9 cellular contexts compared by ENCODE assay signal in genomic region chr19:2253106-2254051, GRCh38. TPM values are rescaled to one million over a fixed set of nuclear protein-coding genes. Genes with fewer than 3 reads are reported as not detected.
A peak's percentile ranks its signal among the peaks of the same experiment; 100 is the strongest.
DNase-seq lines count a peak whose midpoint lies in the region; ATAC-seq, FAIRE-seq and TF ChIP-seq lines count a peak whose summit lies in the region.
"Had no signal": no experiment of that assay in that cellular context is flagged by ENCODE, and none has a peak within 500 bp of the region (broad histone marks: within the 10 kb centered on the region; RNA-seq: fewer than 3 reads in every experiment).

No MANE protein-coding gene starts in this region.

- peak; percentile 21 for ATAC-seq in stimulated activated memory B cell treated with anti-CD40 and anti-IgM and Interleukin-4, amounts not matched to agents 10 μg/mL and 1 μg/mL and 100 μg/mL, for 72 hours
- no peak for ATAC-seq in GM21619 (IDR thresholded peaks at IDR 0.05; ENCODE audit: unreplicated experiment)

- WGBS in H1 (ENCODE audit: extremely low coverage in 1 of 2, insufficient coverage in 1 of 2, insufficient read length in 1 of 2, insufficient replicate concordance in 2 of 2, low coverage in 1 of 2, low lambda C conversion rate in 2 of 2, missing lambda C conversion rate in 1 of 2), 2 experiments = 9% methylated on average over 73 of the region's 76 CpGs; no CpG with 5 or more reads in 1 of the 2 experiments

- H3K9ac ChIP-seq in H1 (replicated peaks in 1 of 4; ENCODE audit: extremely low read depth in 1 of 4, low read depth in 3 of 4, low read length in 3 of 4) = no peak overlapping the region; a peak in 2 of 7 replicates

- H3K9me3 ChIP-seq in WERI-Rb-1 (ENCODE audit: severe bottlenecking) = no peaks in the 10 kb centered on the region
- H3K9me3 ChIP-seq in H1 (ENCODE audit: insufficient read depth in 2 of 2, low read depth in 1 of 2, low read length in 1 of 2) = no peaks in the 10 kb centered on the region; a peak in 1 of 4 replicates

- peaks cover 67% of the 10 kb centered on the region for H3K4me1 Mint-ChIP-seq in stimulated activated memory B cell treated with anti-CD40 and anti-IgM and Interleukin-4, amounts not matched to agents 10 μg/mL and 1 μg/mL and 100 μg/mL, for 72 hours

- CTCF ChIA-PET in H1 (lab: Charles Lee; ENCODE audit: partially characterized antibody) = interaction anchor here (0.5 to 5.9 kb wide), 29 partner anchors 8 to 1124 kb away, joined by 3 to 42 read pairs (median 5); partner anchors contain the start of gene PLEKHJ1

- H3K27me3 Mint-ChIP-seq in stimulated activated memory B cell treated with anti-CD40 and anti-IgM and Interleukin-4, amounts not matched to agents 10 μg/mL and 1 μg/mL and 100 μg/mL, for 72 hours = peaks cover 24% of the 10 kb centered on the region

- no peaks in the 10 kb centered on the region for H3K79me1 ChIP-seq in H1 (ENCODE audit: low read depth, low read length)

- no peak for TF ChIP-seq EP300 in H1 (IDR thresholded peaks at IDR 0.05; ENCODE audit: borderline replicate concordance in 1 of 2, low read depth in 2 of 2, low read length in 2 of 2)

- peaks cover 0 to 4% (median 2%) of the 10 kb centered on the region in 4 experiments; a peak in 5 of 7 replicates for H3K4me1 ChIP-seq in H1 (replicated peaks in 1 of 4; ENCODE audit: control insufficient read depth in 3 of 4, insufficient read depth in 4 of 4, low read length in 3 of 4)

- no peak overlapping the region for H2BK20ac ChIP-seq in H1 (ENCODE audit: low read length)

- H3K27ac Mint-ChIP-seq in stimulated activated memory B cell treated with anti-CD40 and anti-IgM and Interleukin-4, amounts not matched to agents 10 μg/mL and 1 μg/mL and 100 μg/mL, for 72 hours = peak overlapping the region; percentile 75

- TF ChIP-seq CTCF in WERI-Rb-1 (IDR thresholded peaks at IDR 0.05; ENCODE audit: low read depth, low read length) (peak; percentile 52), H1 (IDR thresholded peaks at IDR 0.05; ENCODE audit: control extremely low read depth in 1 of 3, insufficient read depth in 1 of 3, low read depth in 1 of 3, low read length in 3 of 3) (peak; percentile 50 to 59 (median 54))

- H3K4me2 ChIP-seq in H1 (ENCODE audit: insufficient read depth in 1 of 2, low read depth in 2 of 2, low read length in 2 of 2) = peak overlapping the region; percentile 74 to 96

- POLR2A ChIA-PET in H1 (lab: Charles Lee; ENCODE audit: partially characterized antibody) = interaction anchor here (0.9 to 18.7 kb wide), 15 partner anchors 12 to 154 kb away, joined by 3 to 330 read pairs (median 4); partner anchors contain the start of genes LSM7, PLEKHJ1, SF3A2 and SPPL2B

- no peak overlapping the region for H2AK5ac ChIP-seq in H1 (ENCODE audit: low read depth, low read length)

- H3K79me2 ChIP-seq in H1 (ENCODE audit: control insufficient read depth in 1 of 2, insufficient read depth in 2 of 2, low read length in 2 of 2) = no peaks in the 10 kb centered on the region

- H3K27me3 ChIP-seq in WERI-Rb-1 (ENCODE audit: insufficient read depth, low read depth, severe bottlenecking) = no peaks in the 10 kb centered on the region
- peaks cover 0 to 23% (median 12%) of the 10 kb centered on the region in 4 experiments; a peak in 6 of 7 replicates for H3K27me3 ChIP-seq in H1 (replicated peaks in 1 of 4; ENCODE audit: control insufficient read depth in 3 of 4, extremely low read depth in 1 of 4, insufficient read depth in 3 of 4, low read length in 3 of 4)

- TF ChIP-seq POLR2A in H1 (IDR thresholded peaks at IDR 0.05; ENCODE audit: control extremely low read depth in 1 of 2, low read depth in 2 of 2, low read length in 2 of 2) = no peak

- H3K18ac ChIP-seq in H1 (ENCODE audit: extremely low read depth, low read length) = peak overlapping the region; percentile 60; the same call in 1 of the 2 replicates

- H2BK5ac ChIP-seq in H1 (ENCODE audit: low read depth, low read length) = no peak overlapping the region

- H4K5ac ChIP-seq in H1 (ENCODE audit: insufficient read length, low read depth, low read length) = no peak overlapping the region

- no peak for FAIRE-seq in H1 (lab: Jason Lieb, UNC)

- H4K91ac ChIP-seq in H1 (replicated peaks; ENCODE audit: insufficient read length, low read length) = peak overlapping the region; percentile 74

- H2BK12ac ChIP-seq in H1 (ENCODE audit: low read depth, low read length) = no peak overlapping the region

- H3K36me3 ChIP-seq in WERI-Rb-1 = peaks cover 30% of the 10 kb centered on the region
- no peaks in the 10 kb centered on the region; a peak in 2 of 8 replicates for H3K36me3 ChIP-seq in H1 (ENCODE audit: control insufficient read depth in 2 of 4, insufficient read depth in 4 of 4, low read length in 3 of 4)

- peaks cover 6% of the 10 kb centered on the region for H3K36me3 Mint-ChIP-seq in stimulated activated memory B cell treated with anti-CD40 and anti-IgM and Interleukin-4, amounts not matched to agents 10 μg/mL and 1 μg/mL and 100 μg/mL, for 72 hours

- no peak overlapping the region for H2BK15ac ChIP-seq in H1 (ENCODE audit: low read length)

- H3K27ac ChIP-seq in WERI-Rb-1 (no peak overlapping the region), H1 (ENCODE audit: low read depth, low read length) (no peak overlapping the region)

- H4K20me1 ChIP-seq in H1 (replicated peaks in 1 of 2; ENCODE audit: control insufficient read depth in 1 of 2, insufficient read depth in 2 of 2, low read length in 2 of 2) = peaks cover 2 to 6% of the 10 kb centered on the region in 2 experiments

- DNase-seq in NCI-H1092 treated with DMSO at 0.1 percent for 48 hours (lab: John Stamatoyannopoulos, UW) (peak; percentile 12), NCI-H1092 (lab: John Stamatoyannopoulos, UW) (no peak), WERI-Rb-1 (no peak), H1 (ENCODE audit: low read depth in 1 of 2, low spot score in 2 of 2) (peak in 1 of 2 experiments; percentile 84), SHP77 treated with DMSO at 0.1 percent for 48 hours (lab: John Stamatoyannopoulos, UW) (no peak), NCI-H187 treated with DMSO at 0.1 percent for 48 hours (lab: John Stamatoyannopoulos, UW) (no peak)
- DNase-seq: NCI-H345 had no signal

- H3K23ac ChIP-seq in H1 (ENCODE audit: insufficient read length) = no peak overlapping the region

- peak overlapping the region; percentile 67 for H3K4me3 Mint-ChIP-seq in stimulated activated memory B cell treated with anti-CD40 and anti-IgM and Interleukin-4, amounts not matched to agents 10 μg/mL and 1 μg/mL and 100 μg/mL, for 72 hours

- H3K23me2 ChIP-seq in H1 (ENCODE audit: low read depth, low read length) = peaks cover 12% of the 10 kb centered on the region; the same call in 1 of the 2 replicates

- H2AFZ ChIP-seq in H1 (ENCODE audit: low read length) = peak overlapping the region; percentile 55; the same call in 1 of the 2 replicates

- H3K4ac ChIP-seq in H1 (replicated peaks; ENCODE audit: insufficient read length, low read depth, low read length) = peak overlapping the region; percentile 23

- no peak overlapping the region for H4K8ac ChIP-seq in H1 (ENCODE audit: extremely low read depth, insufficient read depth, low read length)

- H3K4me3 ChIP-seq in WERI-Rb-1 (ENCODE audit: low read depth, low read length) = no peak overlapping the region
- peak overlapping the region; percentile 35 to 65 (median 47) for H3K4me3 ChIP-seq in H1 (ENCODE audit: extremely low read depth in 1 of 4, insufficient read depth in 2 of 4, low read depth in 3 of 4, low read length in 4 of 4)

- no peak overlapping the region for H3K14ac ChIP-seq in H1 (ENCODE audit: insufficient read length)

- peak; percentile 30 to 50; a peak in 3 of 4 replicates for TF ChIP-seq RAD21 in H1 (IDR thresholded peaks at IDR 0.05 in 1 of 2, conservative IDR thresholded peaks at IDR 0.05 in 1 of 2; ENCODE audit: low read depth in 2 of 2, low read length in 2 of 2)

- no peak overlapping the region for H2BK120ac ChIP-seq in H1 (replicated peaks; ENCODE audit: low read depth, low read length)

- no peaks in the 10 kb centered on the region for H3K9me3 Mint-ChIP-seq in stimulated activated memory B cell treated with anti-CD40 and anti-IgM and Interleukin-4, amounts not matched to agents 10 μg/mL and 1 μg/mL and 100 μg/mL, for 72 hours

- no peak overlapping the region for H3K56ac ChIP-seq in H1 (replicated peaks; ENCODE audit: insufficient read length, low read depth, low read length)

RNA-seq across cellular contexts. Expression of gene JSRP1, which starts 2.8 kb away (rescaled TPM):
- total RNA-seq in H1 (2021; fragmentation: NEBNext Ultra II Directional; extraction: Animal tissue kit (Norgen Biotek cat#: 25700)) = 0.56 and 1.7 TPM in 2 replicates
- 0.24 and 0.53 TPM in 2 replicates for polyA plus RNA-seq in H1 (2011; rRNA removed)
- 0.41 TPM for polyA plus RNA-seq in H1 (2011; cell fraction: cytosol; rRNA removed)
- polyA plus RNA-seq in H1 (2011; cell fraction: nucleus; rRNA removed) = 0.10 TPM
- 0.40 to 2.0 TPM (median 1.1 TPM) in 3 of 4 replicates, not detected in the other for polyA plus RNA-seq in H1 (2012, experiment 1 of 2)
- polyA plus RNA-seq in H1 (2012, experiment 2 of 2) = not detected
- polyA plus RNA-seq in H1 (2013, experiment 1 of 2) = 0.83 TPM
- polyA plus RNA-seq in H1 (2013, experiment 2 of 2) = 0.96 TPM
- polyA minus RNA-seq in H1 (2011; rRNA and poly(A)+ RNA removed) = not detected in 2 replicates
- not detected for polyA minus RNA-seq in H1 (2011; cell fraction: cytosol; rRNA and poly(A)+ RNA removed)
- not detected for polyA minus RNA-seq in H1 (2011; cell fraction: nucleus; rRNA and poly(A)+ RNA removed)

RNA-seq across cellular contexts. Expression of gene AMH, which starts 4.3 kb away (rescaled TPM):
- total RNA-seq in H1 (2021; fragmentation: NEBNext Ultra II Directional; extraction: Animal tissue kit (Norgen Biotek cat#: 25700)) = 13.0 and 15.4 TPM in 2 replicates
- 10.5 and 19.3 TPM in 2 replicates for polyA plus RNA-seq in H1 (2011; rRNA removed)
- 10.1 TPM for polyA plus RNA-seq in H1 (2011; cell fraction: cytosol; rRNA removed)
- polyA plus RNA-seq in H1 (2011; cell fraction: nucleus; rRNA removed) = 104 TPM
- polyA plus RNA-seq in H1 (2012, experiment 1 of 2) = 12.7 to 23.7 TPM (median 18.4 TPM) in 4 replicates
- 9.0 TPM for polyA plus RNA-seq in H1 (2012, experiment 2 of 2)
- 6.7 TPM for polyA plus RNA-seq in H1 (2013, experiment 1 of 2)
- 5.6 TPM for polyA plus RNA-seq in H1 (2013, experiment 2 of 2)
- polyA minus RNA-seq in H1 (2011; rRNA and poly(A)+ RNA removed) = 0.46 and 0.63 TPM in 2 replicates
- polyA minus RNA-seq in H1 (2011; cell fraction: cytosol; rRNA and poly(A)+ RNA removed) = 3.1 TPM
- 13.1 TPM for polyA minus RNA-seq in H1 (2011; cell fraction: nucleus; rRNA and poly(A)+ RNA removed)

RNA-seq across cellular contexts. Expression of gene SF3A2, which starts 16.8 kb away (rescaled TPM):
- 142 and 146 TPM in 2 replicates for total RNA-seq in H1 (2021; fragmentation: NEBNext Ultra II Directional; extraction: Animal tissue kit (Norgen Biotek cat#: 25700))
- 15.3 and 31.2 TPM in 2 replicates for polyA plus RNA-seq in H1 (2011; rRNA removed)
- polyA plus RNA-seq in H1 (2011; cell fraction: cytosol; rRNA removed) = 22.1 TPM
- 171 TPM for polyA plus RNA-seq in H1 (2011; cell fraction: nucleus; rRNA removed)
- 97.0 to 157 TPM (median 147 TPM) in 4 replicates for polyA plus RNA-seq in H1 (2012, experiment 1 of 2)
- 117 TPM for polyA plus RNA-seq in H1 (2012, experiment 2 of 2)
- 109 TPM for polyA plus RNA-seq in H1 (2013, experiment 1 of 2)
- polyA plus RNA-seq in H1 (2013, experiment 2 of 2) = 101 TPM
- polyA minus RNA-seq in H1 (2011; rRNA and poly(A)+ RNA removed) = 18.4 and 22.8 TPM in 2 replicates
- 64.4 TPM for polyA minus RNA-seq in H1 (2011; cell fraction: cytosol; rRNA and poly(A)+ RNA removed)
- polyA minus RNA-seq in H1 (2011; cell fraction: nucleus; rRNA and poly(A)+ RNA removed) = 112 TPM

RNA-seq across cellular contexts. Expression of gene PLEKHJ1, which starts 17.2 kb away (rescaled TPM):
- total RNA-seq in H1 (2021; fragmentation: NEBNext Ultra II Directional; extraction: Animal tissue kit (Norgen Biotek cat#: 25700)) = 135 TPM in 2 replicates
- polyA plus RNA-seq in H1 (2011; rRNA removed) = 187 and 235 TPM in 2 replicates
- polyA plus RNA-seq in H1 (2011; cell fraction: cytosol; rRNA removed) = 217 TPM
- 175 TPM for polyA plus RNA-seq in H1 (2011; cell fraction: nucleus; rRNA removed)
- 118 to 165 TPM (median 146 TPM) in 4 replicates for polyA plus RNA-seq in H1 (2012, experiment 1 of 2)
- polyA plus RNA-seq in H1 (2012, experiment 2 of 2) = 185 TPM
- 108 TPM for polyA plus RNA-seq in H1 (2013, experiment 1 of 2)
- 117 TPM for polyA plus RNA-seq in H1 (2013, experiment 2 of 2)
- 29.0 and 35.2 TPM in 2 replicates for polyA minus RNA-seq in H1 (2011; rRNA and poly(A)+ RNA removed)
- polyA minus RNA-seq in H1 (2011; cell fraction: cytosol; rRNA and poly(A)+ RNA removed) = 43.3 TPM
- polyA minus RNA-seq in H1 (2011; cell fraction: nucleus; rRNA and poly(A)+ RNA removed) = 40.6 TPM

RNA-seq across cellular contexts. Expression of gene PEAK3, which starts 28.6 kb away (rescaled TPM):
- not detected in 2 replicates for total RNA-seq in H1 (2021; fragmentation: NEBNext Ultra II Directional; extraction: Animal tissue kit (Norgen Biotek cat#: 25700))
- polyA plus RNA-seq in H1 (2011; rRNA removed) = not detected in 2 replicates
- polyA plus RNA-seq in H1 (2011; cell fraction: cytosol; rRNA removed) = not detected
- polyA plus RNA-seq in H1 (2011; cell fraction: nucleus; rRNA removed) = not detected
- polyA plus RNA-seq in H1 (2012, experiment 1 of 2) = 0.06 to 0.11 TPM in 2 of 4 replicates, not detected in the others
- not detected for polyA plus RNA-seq in H1 (2012, experiment 2 of 2)
- not detected for polyA plus RNA-seq in H1 (2013, experiment 1 of 2)
- polyA plus RNA-seq in H1 (2013, experiment 2 of 2) = not detected
- not detected in 2 replicates for polyA minus RNA-seq in H1 (2011; rRNA and poly(A)+ RNA removed)
- not detected for polyA minus RNA-seq in H1 (2011; cell fraction: cytosol; rRNA and poly(A)+ RNA removed)
- polyA minus RNA-seq in H1 (2011; cell fraction: nucleus; rRNA and poly(A)+ RNA removed) = not detected
